ENCODE assay signal across 22 cellular contexts in genomic region chr3:48617559-48617958, GRCh38. TPM values are rescaled to one million over a fixed set of nuclear protein-coding genes. Genes with fewer than 3 reads are reported as not detected.
DNase-seq lines count a peak whose midpoint lies in the region; ATAC-seq and TF ChIP-seq lines count a peak whose summit lies in the region.
"Had no signal": no experiment of that assay in that cellular context is flagged by ENCODE, and none has a peak within 500 bp of the region (broad histone marks: within the 10 kb centered on the region; RNA-seq: fewer than 3 reads in every experiment).

No MANE protein-coding gene starts in this region.

- DNase-seq in RWPE1 (ENCODE audit: low spot score) (no peak), mesendoderm (no peak), esophagus muscularis mucosa (ENCODE audit: extremely low spot score) (no peak), NCI-H2081 treated with DMSO at 0.1 percent for 48 hours (lab: John Stamatoyannopoulos, UW) (no peak)
- DNase-seq: activated CD4-positive, alpha-beta T cell treated with anti-CD3 and anti-CD28 coated beads, Interleukin-2, amount 50 U/mL, for 4 hours; activated gamma-delta T cell; adrenal gland; CD4-positive, CD25-positive, alpha-beta regulatory T cell; esophagus squamous epithelium; GF-D8; MG63; naive thymus-derived CD8-positive, alpha-beta T cell; NCI-H1436 treated with DMSO at 0.1 percent for 48 hours; NCI-H2227 treated with DMSO at 0.1 percent for 48 hours; PC-9; stimulated activated CD4-positive, alpha-beta T cell treated with anti-CD3 and anti-CD28 coated beads, Interleukin-2, amount 100 ng/mL, for 48 hours; stimulated activated naive CD8-positive, alpha-beta T cell treated with anti-CD3 and anti-CD28 coated beads, Interleukin-15, amount 100 ng/mL, for 72 hours had no signal

- no peaks in the 10 kb centered on the region for H3K27me3 ChIP-seq in ACC112 (ENCODE audit: insufficient read depth, low read length)
- H3K27me3 ChIP-seq in mesendoderm (ENCODE audit: insufficient read depth, low read length, poor library complexity), result no peaks in the 10 kb centered on the region
- no peaks in the 10 kb centered on the region for H3K27me3 ChIP-seq in esophagus muscularis mucosa
- H3K27me3 ChIP-seq: adrenal gland, esophagus squamous epithelium, MG63 had no signal

- no peak overlapping the region for H3K23ac ChIP-seq in mesendoderm (ENCODE audit: low read length)

- intact Hi-C loops in esophagus muscularis mucosa (cut with DNase I), result no loop called here

- H2BK5ac ChIP-seq in mesendoderm (ENCODE audit: low read length), result no peak overlapping the region

- H3K4me2 ChIP-seq in mesendoderm (ENCODE audit: low read length), result no peak overlapping the region
- H3K4me2 ChIP-seq: PC-9 had no signal

- no peak overlapping the region for H2BK120ac ChIP-seq in mesendoderm (ENCODE audit: low read depth, low read length)

- H2BK15ac ChIP-seq in mesendoderm (replicated peaks; ENCODE audit: low read depth), result no peak overlapping the region

- no peak for TF ChIP-seq POLR2A in esophagus muscularis mucosa (IDR thresholded peaks at IDR 0.05; ENCODE audit: low read depth)

- H3K36me3 ChIP-seq in ACC112 (ENCODE audit: insufficient read depth, low read length) (peaks cover 10% of the 10 kb centered on the region; the same call in 1 of the 2 replicates), mesendoderm (ENCODE audit: control insufficient read depth, insufficient read depth, low read length) (no peaks in the 10 kb centered on the region), esophagus muscularis mucosa (no peaks in the 10 kb centered on the region)
- H3K36me3 ChIP-seq: adrenal gland, esophagus squamous epithelium, MG63 had no signal

- H3K18ac ChIP-seq in mesendoderm (ENCODE audit: low read length), result no peak overlapping the region

- H3K4ac ChIP-seq in mesendoderm (ENCODE audit: low read depth, low read length), result no peak overlapping the region

- no peak overlapping the region for H3K9ac ChIP-seq in mesendoderm (ENCODE audit: low read length)

- no CpG with 5 or more reads among the region's 4 CpGs for WGBS in mesendoderm (ENCODE audit: extremely low coverage, insufficient coverage, low lambda C conversion rate)
- WGBS in esophagus muscularis mucosa, result 97% methylated on average over 4 of the region's 4 CpGs

- no peak for TF ChIP-seq EP300 in esophagus muscularis mucosa (IDR thresholded peaks at IDR 0.05)

- H2AK5ac ChIP-seq in mesendoderm (ENCODE audit: low read length), result no peak overlapping the region

- no peak overlapping the region for H4K5ac ChIP-seq in mesendoderm (ENCODE audit: low read length)

- POLR2A ChIA-PET in RWPE1 (lab: Yijun Ruan, JAX; ENCODE audit: low non-redundant PET), result no interaction called here

- no peak for TF ChIP-seq CTCF in RWPE1 (conservative IDR thresholded peaks at IDR 0.05; ENCODE audit: low read depth)
- TF ChIP-seq CTCF in esophagus muscularis mucosa (IDR thresholded peaks at IDR 0.05), result no peak

- H2AFZ ChIP-seq in ACC112 (ENCODE audit: low read length, unreplicated experiment), result no peak overlapping the region
- H2AFZ ChIP-seq: PC-9 had no signal

- no peak overlapping the region for H3K56ac ChIP-seq in mesendoderm (ENCODE audit: low read length)

- no peak overlapping the region for H3K4me3 ChIP-seq in ACC112 (ENCODE audit: low read depth, low read length)
- H3K4me3 ChIP-seq in mesendoderm (ENCODE audit: low read length), result peak overlapping the region; percentile 25
- H3K4me3 ChIP-seq in esophagus muscularis mucosa, result no peak overlapping the region
- H3K4me3 ChIP-seq: adrenal gland, esophagus squamous epithelium, MG63, PC-9, skin epidermis had no signal

- H3K79me1 ChIP-seq in mesendoderm (ENCODE audit: low read length), result no peaks in the 10 kb centered on the region

- CTCF ChIA-PET in RWPE1 (lab: Yijun Ruan, JAX), result no interaction called here

- ATAC-seq in GM18873 (IDR thresholded peaks at IDR 0.05; ENCODE audit: low FRiP score, unreplicated experiment), result no peak
- ATAC-seq: naive thymus-derived CD8-positive, alpha-beta T cell; stimulated activated naive CD8-positive, alpha-beta T cell treated with anti-CD3 and anti-CD28 coated beads, Interleukin-15, amount 100 ng/mL, for 72 hours had no signal

- H3K27ac ChIP-seq in ACC112 (ENCODE audit: low read depth, low read length), result peak overlapping the region; percentile 18; the same call in 1 of the 2 replicates
- peak overlapping the region; percentile 56 for H3K27ac ChIP-seq in RWPE1
- H3K27ac ChIP-seq in mesendoderm (ENCODE audit: low read depth, low read length), result no peak overlapping the region
- H3K27ac ChIP-seq in esophagus muscularis mucosa (replicated peaks in 1 of 4), result no peak overlapping the region
- H3K27ac ChIP-seq: adrenal gland, esophagus squamous epithelium, PC-9, skin epidermis had no signal

- H4K8ac ChIP-seq in mesendoderm (ENCODE audit: low read depth, low read length), result no peak overlapping the region

- H3K4me1 ChIP-seq in ACC112 (ENCODE audit: control insufficient read depth, insufficient read depth, low read length, unreplicated experiment), result peaks cover 28% of the 10 kb centered on the region
- no peaks in the 10 kb centered on the region for H3K4me1 ChIP-seq in mesendoderm (ENCODE audit: control insufficient read depth, low read depth, low read length)
- no peaks in the 10 kb centered on the region for H3K4me1 ChIP-seq in esophagus muscularis mucosa
- H3K4me1 ChIP-seq: adrenal gland, esophagus squamous epithelium had no signal

- peaks cover 0 to 18% (median 11%) of the 10 kb centered on the region in 4 donors for H3K9me3 ChIP-seq in esophagus muscularis mucosa
- H3K9me3 ChIP-seq: adrenal gland, MG63 had no signal

- H3K79me2 ChIP-seq in ACC112 (ENCODE audit: control insufficient read depth, insufficient read depth, low read length, unreplicated experiment), result no peaks in the 10 kb centered on the region
- no peaks in the 10 kb centered on the region for H3K79me2 ChIP-seq in mesendoderm (ENCODE audit: control insufficient read depth, insufficient read depth, low read length)

RNA-seq across cellular contexts. Expression of gene TMEM89, which starts 4.0 kb away (rescaled TPM):
- 0.08 TPM for polyA plus RNA-seq in mesendoderm (2013, experiment 1 of 2)
- polyA plus RNA-seq in mesendoderm (2013, experiment 2 of 2), result 0.21 TPM
- total RNA-seq in esophagus muscularis mucosa, result not detected
- total RNA-seq: adrenal gland; CD4-positive, CD25-positive, alpha-beta regulatory T cell; esophagus squamous epithelium; naive thymus-derived CD8-positive, alpha-beta T cell; PC-9; posterior vena cava; T-helper 1 cell treated with Interleukin-12 subunit alpha and Interleukin-12 subunit beta and Interleukin-4 antibody, amounts not matched to agents 30 ng/mL and 1 ng/mL, for 36 hours had no signal
- polyA plus RNA-seq: adrenal gland; CD4-positive, CD25-positive, alpha-beta regulatory T cell; naive thymus-derived CD8-positive, alpha-beta T cell had no signal

RNA-seq across cellular contexts. Expression of gene UQCRC1, which starts 8.1 kb away (rescaled TPM):
- polyA plus RNA-seq in mesendoderm (2013, experiment 1 of 2), result 146 TPM
- polyA plus RNA-seq in mesendoderm (2013, experiment 2 of 2), result 152 TPM
- total RNA-seq in esophagus muscularis mucosa, result 100 to 1,000 TPM; 265 to 340 (median 295) TPM

RNA-seq across cellular contexts. Expression of gene SLC26A6, which starts 17.7 kb away (rescaled TPM):
- 17.6 TPM for polyA plus RNA-seq in mesendoderm (2013, experiment 1 of 2)
- polyA plus RNA-seq in mesendoderm (2013, experiment 2 of 2), result 18.6 TPM
- total RNA-seq in esophagus muscularis mucosa, result 10 to 100 TPM in 2 of 4 donors, 1 to 10 TPM in 2; 6.1 to 11.7 (median 8.8) TPM

RNA-seq across cellular contexts. Expression of gene COL7A1, which starts 22.4 kb away (rescaled TPM):
- polyA plus RNA-seq in mesendoderm (2013, experiment 1 of 2), result 2.7 TPM
- polyA plus RNA-seq in mesendoderm (2013, experiment 2 of 2), result 2.5 TPM
- 1 to 10 TPM; 1.2 to 2.9 (median 2.1) TPM for total RNA-seq in esophagus muscularis mucosa
- polyA plus RNA-seq: CD4-positive, CD25-positive, alpha-beta regulatory T cell had no signal

RNA-seq across cellular contexts. Expression of gene CELSR3, which starts 45.1 kb away (rescaled TPM):
- 3.4 TPM for polyA plus RNA-seq in mesendoderm (2013, experiment 1 of 2)
- polyA plus RNA-seq in mesendoderm (2013, experiment 2 of 2), result 3.5 TPM
- 1 to 10 TPM in 1 of 4 donors, under 1 TPM in 3; 0.33 to 1.3 (median 0.63) TPM for total RNA-seq in esophagus muscularis mucosa

Comparison
In these comparisons a context has a peak if more than half of its experiments do, and no peak if none do; other contexts are left out.
1. H3K27ac ChIP-seq: peak in ACC112 (single experiment) and RWPE1 (single experiment); none in mesendoderm (single experiment) and esophagus muscularis mucosa (0 of 4).